13 cellular contexts compared by ENCODE assay signal in genomic region chr11:31887180-31887579, GRCh38.
DNase-seq lines count a peak whose midpoint lies in the region; ATAC-seq and TF ChIP-seq lines count a peak whose summit lies in the region.
"Had no signal": no experiment of that assay in that cellular context is flagged by ENCODE, and none has a peak within 500 bp of the region (broad histone marks: within the 10 kb centered on the region; RNA-seq: fewer than 3 reads in every experiment).

No MANE protein-coding gene starts in this region.

- POLR2A ChIA-PET in activated CD4-positive, alpha-beta T cell treated with anti-CD3 and anti-CD28 coated beads for 36 hours (lab: Charles Lee) = no interaction called here
- POLR2A ChIA-PET in PC-9 (lab: Charles Lee; ENCODE audit: unreplicated experiment) = no interaction called here

- H3K27me3 Mint-ChIP-seq in activated CD4-positive, alpha-beta T cell treated with anti-CD3 and anti-CD28 coated beads for 36 hours = peaks cover 11% of the 10 kb centered on the region
- peaks cover 8% of the 10 kb centered on the region for H3K27me3 Mint-ChIP-seq in GM23338 (ENCODE audit: insufficient read depth, low read depth, poor library complexity)

- no peak overlapping the region for H3K4me2 ChIP-seq in GM23338
- no peak overlapping the region for H3K4me2 ChIP-seq in PC-9

- H4K20me1 ChIP-seq in GM23338 (replicated peaks; ENCODE audit: insufficient read depth) (no peaks in the 10 kb centered on the region), PC-9 (ENCODE audit: insufficient read depth) (no peaks in the 10 kb centered on the region)

- H3K36me3 ChIP-seq in GM23338 (ENCODE audit: insufficient read depth) (no peaks in the 10 kb centered on the region), PC-9 (ENCODE audit: low read depth) (no peaks in the 10 kb centered on the region)
- H3K36me3 ChIP-seq: neutrophil, stomach had no signal

- H3K9me2 ChIP-seq in GM23338 (ENCODE audit: insufficient read depth) = 0 out of 2 replicates have a peak, but pooled peaks cover 5% of the 10 kb centered on the region
- no peaks in the 10 kb centered on the region for H3K9me2 ChIP-seq in PC-9 (ENCODE audit: insufficient read depth)

- H2AFZ ChIP-seq in GM23338 (no peak overlapping the region), PC-9 (no peak overlapping the region)

- H3K9me3 ChIP-seq in PC-9 (ENCODE audit: insufficient read depth, low read depth) = no peaks in the 10 kb centered on the region
- H3K9me3 ChIP-seq: neutrophil, stomach had no signal

- H3K27ac Mint-ChIP-seq in activated CD4-positive, alpha-beta T cell treated with anti-CD3 and anti-CD28 coated beads for 36 hours = no peak overlapping the region
- H3K27ac Mint-ChIP-seq in GM23338 = no peak overlapping the region

- intact Hi-C loops in activated CD4-positive, alpha-beta T cell treated with anti-CD3 and anti-CD28 coated beads for 36 hours (cut with DNase I, micrococcal nuclease) = no loop called here
- intact Hi-C loops in PC-9 (cut with micrococcal nuclease; ENCODE audit: unreplicated experiment) = loop anchor here (10.0 kb wide), 1 partner anchor 782 kb away; no protein-coding TSS in a partner anchor

- no peak overlapping the region for H3K27ac ChIP-seq in GM23338 (ENCODE audit: low read depth)
- H3K27ac ChIP-seq in PC-9 = no peak overlapping the region
- H3K27ac ChIP-seq: neutrophil, stomach had no signal

- TF ChIP-seq CTCF in GM23338 (conservative IDR thresholded peaks at IDR 0.05; ENCODE audit: low read depth in 2 of 2) (peak; percentile 77 to 87), PC-9 (conservative IDR thresholded peaks at IDR 0.05) (peak; percentile 58)

- H3F3A ChIP-seq in GM23338 (replicated peaks; ENCODE audit: low read depth) (no peaks in the 10 kb centered on the region), PC-9 (ENCODE audit: insufficient read depth, low read depth) (peaks cover 11% of the 10 kb centered on the region)

- peak; percentile 41 for DNase-seq in activated CD4-positive, alpha-beta T cell treated with anti-CD3 and anti-CD28 coated beads for 36 hours
- no peak for DNase-seq in activated CD4-positive, alpha-beta T cell treated with anti-CD3 and anti-CD28 coated beads, Interleukin-2, amount 50 U/mL, for 4 hours
- peak; percentile 83 for DNase-seq in GM23338 (ENCODE audit: low spot score)
- DNase-seq in PC-9 = no peak
- peak; percentile 75 for DNase-seq in iPS-NIHi7 (ENCODE audit: extremely low spot score)
- no peak for DNase-seq in pons (ENCODE audit: low spot score)
- DNase-seq: activated CD4-positive, CD25-positive, alpha-beta regulatory T cell treated with anti-CD3 and anti-CD28 coated beads, Interleukin-2, amount 50 U/mL, for 72 hours; Right ventricle myocardium superior; stomach had no signal

- H3K27me3 ChIP-seq in GM23338 (ENCODE audit: insufficient read depth) = peaks cover 6% of the 10 kb centered on the region; the same call in 1 of the 2 replicates
- H3K27me3 ChIP-seq in PC-9 (ENCODE audit: insufficient read depth, low read depth) = no peaks in the 10 kb centered on the region

- no TSS peak for BruUV-seq in PC-9 (replicated peaks; lab: Mats Ljungman, UMichigan)

- H3K4me3 Mint-ChIP-seq in activated CD4-positive, alpha-beta T cell treated with anti-CD3 and anti-CD28 coated beads for 36 hours = no peak overlapping the region
- no peak overlapping the region for H3K4me3 Mint-ChIP-seq in GM23338

- no peaks in the 10 kb centered on the region for H3K4me1 Mint-ChIP-seq in activated CD4-positive, alpha-beta T cell treated with anti-CD3 and anti-CD28 coated beads for 36 hours
- H3K4me1 Mint-ChIP-seq in GM23338 = peaks cover 50% of the 10 kb centered on the region

- CTCF ChIA-PET in activated CD4-positive, alpha-beta T cell treated with anti-CD3 and anti-CD28 coated beads for 36 hours (lab: Charles Lee) = no interaction called here
- CTCF ChIA-PET in PC-9 (lab: Charles Lee) = no interaction called here

- ATAC-seq in activated CD4-positive, alpha-beta T cell treated with anti-CD3 and anti-CD28 coated beads for 36 hours = no peak
- ATAC-seq in GM23338 (peak; percentile 68), GM19328 (IDR thresholded peaks at IDR 0.05; ENCODE audit: unreplicated experiment) (no peak), GM19395 (IDR thresholded peaks at IDR 0.05; ENCODE audit: unreplicated experiment) (no peak)
- ATAC-seq: left lobe of liver had no signal

- H3K79me2 ChIP-seq in GM23338 (replicated peaks; ENCODE audit: insufficient read depth) (no peaks in the 10 kb centered on the region), PC-9 (ENCODE audit: low read depth) (no peaks in the 10 kb centered on the region)

- peaks cover 42% of the 10 kb centered on the region for H3K4me1 ChIP-seq in GM23338 (ENCODE audit: insufficient read depth)
- peaks cover 18% of the 10 kb centered on the region for H3K4me1 ChIP-seq in PC-9 (replicated peaks; ENCODE audit: insufficient read depth)
- H3K4me1 ChIP-seq: stomach had no signal

- no peak overlapping the region for H3K4me3 ChIP-seq in GM23338
- no peak overlapping the region for H3K4me3 ChIP-seq in PC-9
- H3K4me3 ChIP-seq: stomach had no signal

- H3K9me3 Mint-ChIP-seq in activated CD4-positive, alpha-beta T cell treated with anti-CD3 and anti-CD28 coated beads for 36 hours (ENCODE audit: low read depth) = no peaks in the 10 kb centered on the region
- H3K9me3 Mint-ChIP-seq in GM23338 = peaks cover 4% of the 10 kb centered on the region; the same call in 2 of the 3 replicates

- H3K36me3 Mint-ChIP-seq in activated CD4-positive, alpha-beta T cell treated with anti-CD3 and anti-CD28 coated beads for 36 hours (ENCODE audit: low read depth) = no peaks in the 10 kb centered on the region
- H3K36me3 Mint-ChIP-seq in GM23338 (ENCODE audit: low read depth) = no peaks in the 10 kb centered on the region

TF ChIP-seq in GM23338, 12 proteins besides CTCF, POLR2A, EP300 and RAD21 (continues in another document):
- TF ChIP-seq JUNB (IDR thresholded peaks at IDR 0.05; ENCODE audit: unreplicated experiment) = no peak
- TF ChIP-seq CREB1 (CRISPR knock-in tag; IDR thresholded peaks at IDR 0.05; ENCODE audit: low read depth) = no peak
- TF ChIP-seq NANOG (IDR thresholded peaks at IDR 0.05; ENCODE audit: borderline replicate concordance) = no peak
- no peak for TF ChIP-seq ETS1 (IDR thresholded peaks at IDR 0.05)
- no peak for TF ChIP-seq REST (IDR thresholded peaks at IDR 0.05; ENCODE audit: unreplicated experiment)
- no peak for TF ChIP-seq STAT1 (IDR thresholded peaks at IDR 0.05; ENCODE audit: unreplicated experiment)
- no peak for TF ChIP-seq ZNF114 (CRISPR knock-in tag; IDR thresholded peaks at IDR 0.05)
- no peak for TF ChIP-seq EZH2 (IDR thresholded peaks at IDR 0.05; ENCODE audit: low read depth, unreplicated experiment)

Comparison
In these comparisons a context has a peak if more than half of its experiments do, and no peak if none do; other contexts are left out.
1. DNase-seq: peak in activated CD4-positive, alpha-beta T cell treated with anti-CD3 and anti-CD28 coated beads for 36 hours (single experiment), GM23338 (single experiment) and iPS-NIHi7 (single experiment); none in activated CD4-positive, alpha-beta T cell treated with anti-CD3 and anti-CD28 coated beads, Interleukin-2, amount 50 U/mL, for 4 hours (0 of 2), PC-9 (0 of 2) and pons (single experiment).